ENCODE assay signal across 26 cellular contexts in the genomic region with DNA sequence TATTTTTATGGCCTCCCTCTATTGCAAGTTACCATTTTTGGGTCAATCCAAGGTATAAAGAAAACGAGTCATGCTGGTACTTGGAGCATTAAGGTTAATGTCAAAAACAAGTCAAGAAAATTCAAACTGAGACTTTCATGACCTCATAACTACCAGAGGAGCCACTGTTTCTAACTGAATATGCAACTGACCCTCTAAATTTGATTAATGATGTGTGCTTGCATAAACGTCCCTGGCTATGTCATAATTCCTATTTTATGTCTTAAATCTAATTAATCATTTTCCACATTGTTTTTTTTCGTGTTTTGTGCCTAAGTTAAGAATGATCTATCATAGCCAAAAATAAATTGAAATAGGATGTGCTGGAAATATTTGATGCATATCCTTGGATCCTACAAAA.
"Had no signal": no experiment of that assay in that cellular context is flagged by ENCODE, and none has a peak within 500 bp of the region (broad histone marks: within the 10 kb centered on the region; RNA-seq: fewer than 3 reads in every experiment).

No MANE protein-coding gene starts in this region.

- H3K4me3 ChIP-seq: body of pancreas, colonic mucosa, gastroesophageal sphincter, heart right ventricle had no signal

- H3K4me3 Mint-ChIP-seq: activated CD4-positive, alpha-beta memory T cell treated with anti-CD3 and anti-CD28 coated beads, Interleukin-2, amount 10 ng/mL, durations not matched to agents 7 days and 5 days; activated CD4-positive, alpha-beta T cell treated with anti-CD3 and anti-CD28 coated beads, Interleukin-2, amount 10 ng/mL, durations not matched to agents 7 days and 5 days; activated naive CD4-positive, alpha-beta T cell treated with anti-CD3 and anti-CD28 coated beads, Interleukin-2, amount 10 ng/mL, durations not matched to agents 7 days and 5 days; activated naive CD8-positive, alpha-beta T cell treated with anti-CD3 and anti-CD28 coated beads, Interleukin-2, amount 10 ng/mL, durations not matched to agents 7 days and 5 days; activated T-cell treated with anti-CD3 and anti-CD28 coated beads, Interleukin-2, amount 50 U/mL, for 24 hours; activated T-cell treated with anti-CD3 and anti-CD28 coated beads, Interleukin-2, amount 50 U/mL, for 72 hours had no signal

- ATAC-seq: activated naive CD4-positive, alpha-beta T cell treated with anti-CD3 and anti-CD28 coated beads, Interleukin-2, amount 50 U/mL, for 72 hours; activated T-cell treated with anti-CD3 and anti-CD28 coated beads, Interleukin-2, amount 50 U/mL, for 72 hours; body of pancreas; esophagus mucosa; gastroesophageal sphincter; heart right ventricle had no signal

- DNase-seq: activated CD4-positive, alpha-beta memory T cell treated with anti-CD3 and anti-CD28 coated beads, Interleukin-2, amount 10 ng/mL, durations not matched to agents 7 days and 5 days; activated CD4-positive, alpha-beta T cell treated with anti-CD3 and anti-CD28 coated beads for 4 hours; activated CD4-positive, alpha-beta T cell treated with anti-CD3 and anti-CD28 coated beads, Interleukin-2, amount 10 ng/mL, durations not matched to agents 7 days and 5 days; activated CD4-positive, alpha-beta T cell treated with anti-CD3 and anti-CD28 coated beads, Interleukin-2, amount 50 U/mL, for 4 hours; activated CD4-positive, CD25-positive, alpha-beta regulatory T cell; activated CD4-positive, CD25-positive, alpha-beta regulatory T cell treated with anti-CD3 and anti-CD28 coated beads, Interleukin-2, amount 50 U/mL, for 72 hours; activated CD8-positive, alpha-beta memory T cell treated with anti-CD3 and anti-CD28 coated beads, Interleukin-2, amount 50 U/mL, for 48 hours; activated gamma-delta T cell; activated naive CD4-positive, alpha-beta T cell; activated naive CD4-positive, alpha-beta T cell treated with anti-CD3 and anti-CD28 coated beads, Interleukin-2, amount 10 ng/mL, durations not matched to agents 7 days and 5 days; activated naive CD8-positive, alpha-beta T cell treated with anti-CD3 and anti-CD28 coated beads, Interleukin-2, amount 10 ng/mL, durations not matched to agents 7 days and 5 days; activated T-cell treated with anti-CD3 and anti-CD28 coated beads for 4 hours; activated T-cell treated with anti-CD3 and anti-CD28 coated beads, Interleukin-2, amount 50 U/mL, for 24 hours; activated T-cell treated with anti-CD3 and anti-CD28 coated beads, Interleukin-2, amount 50 U/mL, for 72 hours; amygdala; aorta; body of pancreas; caudate nucleus; colonic mucosa; effector CD8-positive, alpha-beta T cell; foreskin melanocyte; heart right ventricle; T-helper 2 cell had no signal

- H3K27ac Mint-ChIP-seq: activated CD4-positive, alpha-beta memory T cell treated with anti-CD3 and anti-CD28 coated beads, Interleukin-2, amount 10 ng/mL, durations not matched to agents 7 days and 5 days; activated CD4-positive, alpha-beta T cell treated with anti-CD3 and anti-CD28 coated beads, Interleukin-2, amount 10 ng/mL, durations not matched to agents 7 days and 5 days; activated naive CD4-positive, alpha-beta T cell treated with anti-CD3 and anti-CD28 coated beads, Interleukin-2, amount 10 ng/mL, durations not matched to agents 7 days and 5 days; activated naive CD4-positive, alpha-beta T cell treated with anti-CD3 and anti-CD28 coated beads, Interleukin-2, amount 50 U/mL, for 72 hours; activated naive CD8-positive, alpha-beta T cell treated with anti-CD3 and anti-CD28 coated beads, Interleukin-2, amount 10 ng/mL, durations not matched to agents 7 days and 5 days; activated T-cell treated with anti-CD3 and anti-CD28 coated beads, Interleukin-2, amount 50 U/mL, for 24 hours; activated T-cell treated with anti-CD3 and anti-CD28 coated beads, Interleukin-2, amount 50 U/mL, for 72 hours had no signal

- H3K36me3 Mint-ChIP-seq: activated naive CD4-positive, alpha-beta T cell treated with anti-CD3 and anti-CD28 coated beads, Interleukin-2, amount 10 ng/mL, durations not matched to agents 7 days and 5 days; activated naive CD4-positive, alpha-beta T cell treated with anti-CD3 and anti-CD28 coated beads, Interleukin-2, amount 50 U/mL, for 72 hours; activated naive CD8-positive, alpha-beta T cell treated with anti-CD3 and anti-CD28 coated beads, Interleukin-2, amount 10 ng/mL, durations not matched to agents 7 days and 5 days had no signal

- H3K27me3 Mint-ChIP-seq: activated CD4-positive, alpha-beta memory T cell treated with anti-CD3 and anti-CD28 coated beads, Interleukin-2, amount 10 ng/mL, durations not matched to agents 7 days and 5 days; activated CD4-positive, alpha-beta T cell treated with anti-CD3 and anti-CD28 coated beads, Interleukin-2, amount 10 ng/mL, durations not matched to agents 7 days and 5 days; activated naive CD4-positive, alpha-beta T cell treated with anti-CD3 and anti-CD28 coated beads, Interleukin-2, amount 10 ng/mL, durations not matched to agents 7 days and 5 days; activated naive CD8-positive, alpha-beta T cell treated with anti-CD3 and anti-CD28 coated beads, Interleukin-2, amount 10 ng/mL, durations not matched to agents 7 days and 5 days; activated T-cell treated with anti-CD3 and anti-CD28 coated beads, Interleukin-2, amount 50 U/mL, for 24 hours had no signal

- H3K4me1 Mint-ChIP-seq: activated CD4-positive, alpha-beta memory T cell treated with anti-CD3 and anti-CD28 coated beads, Interleukin-2, amount 10 ng/mL, durations not matched to agents 7 days and 5 days; activated CD4-positive, alpha-beta T cell treated with anti-CD3 and anti-CD28 coated beads, Interleukin-2, amount 10 ng/mL, durations not matched to agents 7 days and 5 days; activated naive CD4-positive, alpha-beta T cell treated with anti-CD3 and anti-CD28 coated beads, Interleukin-2, amount 10 ng/mL, durations not matched to agents 7 days and 5 days; activated naive CD8-positive, alpha-beta T cell treated with anti-CD3 and anti-CD28 coated beads, Interleukin-2, amount 10 ng/mL, durations not matched to agents 7 days and 5 days had no signal

- H3K9me3 Mint-ChIP-seq: activated CD4-positive, alpha-beta memory T cell treated with anti-CD3 and anti-CD28 coated beads, Interleukin-2, amount 10 ng/mL, durations not matched to agents 7 days and 5 days; activated naive CD4-positive, alpha-beta T cell treated with anti-CD3 and anti-CD28 coated beads, Interleukin-2, amount 10 ng/mL, durations not matched to agents 7 days and 5 days; activated T-cell treated with anti-CD3 and anti-CD28 coated beads, Interleukin-2, amount 50 U/mL, for 24 hours had no signal
